In genomic region chr17:82245144-82246039, GRCh38 we compare ENCODE assay signal across 9 cellular contexts.
DNase-seq lines count a peak whose midpoint lies in the region; ATAC-seq and TF ChIP-seq lines count a peak whose summit lies in the region.
"Had no signal": no experiment of that assay in that cellular context is flagged by ENCODE, and none has a peak within 500 bp of the region (broad histone marks: within the 10 kb centered on the region; RNA-seq: fewer than 3 reads in every experiment).

No MANE protein-coding gene starts in this region.

- TF ChIP-seq CTCF in RWPE2 (IDR thresholded peaks at IDR 0.05; ENCODE audit: poor library complexity, severe bottlenecking) (no peak), epithelial cell of esophagus (IDR thresholded peaks at IDR 0.05; ENCODE audit: insufficient read depth, low read depth, low read length, missing control alignments) (no peak)

- peaks cover 55% of the 10 kb centered on the region for H3K4me1 ChIP-seq in RWPE2 (ENCODE audit: insufficient read depth, poor library complexity, severe bottlenecking)

- H3K9me3 Mint-ChIP-seq in T-helper 1 cell treated with Interleukin-12 subunit alpha and Interleukin-12 subunit beta and Interleukin-4 antibody, amounts not matched to agents 30 μg/mL and 1 μg/mL, for 36 hours = no peaks in the 10 kb centered on the region
- H3K9me3 Mint-ChIP-seq in stimulated activated effector memory CD8-positive, alpha-beta T cell treated with anti-CD3 and anti-CD28 coated beads, Interleukin-12 subunit alpha, Interleukin-12 subunit beta, amount 100 ng/mL, for 72 hours = no peaks in the 10 kb centered on the region
- no peaks in the 10 kb centered on the region for H3K9me3 Mint-ChIP-seq in T-helper 2 cell treated with Interferon-gamma antibody and Interleukin-4, amounts not matched to agents 5 μg/mL and 100 μg/mL, for 36 hours

- ATAC-seq in RWPE2 (ENCODE audit: low read depth) (no peak), GM18519 (IDR thresholded peaks at IDR 0.05; ENCODE audit: low FRiP score, unreplicated experiment) (no peak)
- no peak for ATAC-seq in stimulated activated effector memory CD8-positive, alpha-beta T cell treated with anti-CD3 and anti-CD28 coated beads, Interleukin-12 subunit alpha, Interleukin-12 subunit beta, amount 100 ng/mL, for 72 hours

- no peak overlapping the region for H3K4me3 ChIP-seq in RWPE2 (ENCODE audit: severe bottlenecking)
- no peak overlapping the region for H3K4me3 ChIP-seq in epithelial cell of esophagus (ENCODE audit: low read length)

- H3K9me3 ChIP-seq in RWPE2 (ENCODE audit: severe bottlenecking) = no peaks in the 10 kb centered on the region

- peaks cover 10% of the 10 kb centered on the region for H3K4me1 Mint-ChIP-seq in T-helper 1 cell treated with Interleukin-12 subunit alpha and Interleukin-12 subunit beta and Interleukin-4 antibody, amounts not matched to agents 30 μg/mL and 1 μg/mL, for 36 hours (ENCODE audit: low read depth)
- peaks cover 79% of the 10 kb centered on the region for H3K4me1 Mint-ChIP-seq in stimulated activated effector memory CD8-positive, alpha-beta T cell treated with anti-CD3 and anti-CD28 coated beads, Interleukin-12 subunit alpha, Interleukin-12 subunit beta, amount 100 ng/mL, for 72 hours
- H3K4me1 Mint-ChIP-seq in T-helper 2 cell treated with Interferon-gamma antibody and Interleukin-4, amounts not matched to agents 5 μg/mL and 100 μg/mL, for 36 hours (ENCODE audit: low read depth) = peaks cover 9% of the 10 kb centered on the region

- H3K36me3 Mint-ChIP-seq in T-helper 1 cell treated with Interleukin-12 subunit alpha and Interleukin-12 subunit beta and Interleukin-4 antibody, amounts not matched to agents 30 μg/mL and 1 μg/mL, for 36 hours (ENCODE audit: low read depth) = peaks cover 40% of the 10 kb centered on the region
- peaks cover 100% of the 10 kb centered on the region for H3K36me3 Mint-ChIP-seq in stimulated activated effector memory CD8-positive, alpha-beta T cell treated with anti-CD3 and anti-CD28 coated beads, Interleukin-12 subunit alpha, Interleukin-12 subunit beta, amount 100 ng/mL, for 72 hours
- H3K36me3 Mint-ChIP-seq in T-helper 2 cell treated with Interferon-gamma antibody and Interleukin-4, amounts not matched to agents 5 μg/mL and 100 μg/mL, for 36 hours (ENCODE audit: low read depth) = peaks cover 60% of the 10 kb centered on the region

- H3K4me3 Mint-ChIP-seq in T-helper 1 cell treated with Interleukin-12 subunit alpha and Interleukin-12 subunit beta and Interleukin-4 antibody, amounts not matched to agents 30 μg/mL and 1 μg/mL, for 36 hours = no peak overlapping the region
- peak overlapping the region; percentile 26 for H3K4me3 Mint-ChIP-seq in stimulated activated effector memory CD8-positive, alpha-beta T cell treated with anti-CD3 and anti-CD28 coated beads, Interleukin-12 subunit alpha, Interleukin-12 subunit beta, amount 100 ng/mL, for 72 hours
- H3K4me3 Mint-ChIP-seq in T-helper 2 cell treated with Interferon-gamma antibody and Interleukin-4, amounts not matched to agents 5 μg/mL and 100 μg/mL, for 36 hours = no peak overlapping the region

- H3K27me3 Mint-ChIP-seq in T-helper 1 cell treated with Interleukin-12 subunit alpha and Interleukin-12 subunit beta and Interleukin-4 antibody, amounts not matched to agents 30 μg/mL and 1 μg/mL, for 36 hours (ENCODE audit: low read depth) = no peaks in the 10 kb centered on the region
- H3K27me3 Mint-ChIP-seq in T-helper 2 cell treated with Interferon-gamma antibody and Interleukin-4, amounts not matched to agents 5 μg/mL and 100 μg/mL, for 36 hours (ENCODE audit: low read depth) = no peaks in the 10 kb centered on the region

- H3K27ac ChIP-seq in RWPE2 (ENCODE audit: poor library complexity, severe bottlenecking) = peak overlapping the region; percentile 91

- peaks cover 80% of the 10 kb centered on the region for H3K36me3 ChIP-seq in RWPE2 (ENCODE audit: low read depth)

- H3K27ac Mint-ChIP-seq in T-helper 1 cell treated with Interleukin-12 subunit alpha and Interleukin-12 subunit beta and Interleukin-4 antibody, amounts not matched to agents 30 μg/mL and 1 μg/mL, for 36 hours = peak overlapping the region; percentile 59
- peak overlapping the region; percentile 93 for H3K27ac Mint-ChIP-seq in stimulated activated effector memory CD8-positive, alpha-beta T cell treated with anti-CD3 and anti-CD28 coated beads, Interleukin-12 subunit alpha, Interleukin-12 subunit beta, amount 100 ng/mL, for 72 hours
- no peak overlapping the region for H3K27ac Mint-ChIP-seq in T-helper 2 cell treated with Interferon-gamma antibody and Interleukin-4, amounts not matched to agents 5 μg/mL and 100 μg/mL, for 36 hours

- no peak for DNase-seq in T-helper 1 cell
- peak; percentile 80 for DNase-seq in RWPE2 (ENCODE audit: low spot score)
- peak; percentile 61 for DNase-seq in epithelial cell of esophagus (ENCODE audit: low read depth)
- DNase-seq in stimulated activated effector memory CD8-positive, alpha-beta T cell treated with anti-CD3 and anti-CD28 coated beads, Interleukin-12 subunit alpha, Interleukin-12 subunit beta, amount 100 ng/mL, for 72 hours (ENCODE audit: low spot score in 2 of 2) = no peak
- no peak for DNase-seq in T-helper 2 cell treated with Interferon-gamma antibody and Interleukin-4, amounts not matched to agents 5 μg/mL and 100 μg/mL, for 36 hours (ENCODE audit: low spot score)
- no peak for DNase-seq in stimulated activated CD4-positive, alpha-beta T cell treated with anti-CD3 and anti-CD28 coated beads, Interleukin-15, amount 100 ng/mL, for 24 hours
- DNase-seq: NCI-H187 treated with DMSO at 0.1 percent for 48 hours had no signal

- H3K27me3 ChIP-seq in RWPE2 (ENCODE audit: insufficient read depth, poor library complexity, severe bottlenecking) = no peaks in the 10 kb centered on the region

Comparison
In these comparisons a context has a peak if more than half of its experiments do, and no peak if none do; other contexts are left out.
1. DNase-seq: peak in RWPE2 (single experiment) and epithelial cell of esophagus (single experiment); none in T-helper 1 cell (0 of 5), stimulated activated effector memory CD8-positive, alpha-beta T cell treated with anti-CD3 and anti-CD28 coated beads, Interleukin-12 subunit alpha, Interleukin-12 subunit beta, amount 100 ng/mL, for 72 hours (0 of 2), T-helper 2 cell treated with Interferon-gamma antibody and Interleukin-4, amounts not matched to agents 5 μg/mL and 100 μg/mL, for 36 hours (single experiment) and stimulated activated CD4-positive, alpha-beta T cell treated with anti-CD3 and anti-CD28 coated beads, Interleukin-15, amount 100 ng/mL, for 24 hours (single experiment).